8 cellular contexts compared by ENCODE assay signal in genomic region chr17:75238684-75239191, GRCh38. TPM values are rescaled to one million over a fixed set of nuclear protein-coding genes. Genes with fewer than 3 reads are reported as not detected.
DNase-seq lines count a peak whose midpoint lies in the region; ATAC-seq and TF ChIP-seq lines count a peak whose summit lies in the region.

No MANE protein-coding gene starts in this region.

- CTCF ChIA-PET in CD4-positive, alpha-beta T cell (lab: Charles Lee): interaction anchor here (0.6 to 1.9 kb wide), 3 partner anchors 10 to 125 kb away, joined by 3 to 7 read pairs (median 3); no protein-coding TSS in a partner anchor
- CTCF ChIA-PET in activated CD8-positive, alpha-beta T cell treated with anti-CD3 and anti-CD28 coated beads for 36 hours (lab: Charles Lee): interaction anchor here (0.6 to 6.6 kb wide), 14 partner anchors 10 to 174 kb away, joined by 3 to 75 read pairs (median 12); partner anchors contain the start of genes GGA3, MIF4GD, MRPS7 and NUP85

- H3K27me3 Mint-ChIP-seq in CD4-positive, alpha-beta T cell: no peaks in the 10 kb centered on the region
- peaks cover 5% of the 10 kb centered on the region for H3K27me3 Mint-ChIP-seq in HFFc6 (ENCODE audit: insufficient read depth)
- H3K27me3 Mint-ChIP-seq in activated CD8-positive, alpha-beta T cell treated with anti-CD3 and anti-CD28 coated beads for 36 hours: no peaks in the 10 kb centered on the region

- peaks cover 90% of the 10 kb centered on the region for H3K36me3 Mint-ChIP-seq in CD4-positive, alpha-beta T cell (ENCODE audit: low read depth)
- H3K36me3 Mint-ChIP-seq in HFFc6 (ENCODE audit: low read depth): peaks cover 33% of the 10 kb centered on the region
- H3K36me3 Mint-ChIP-seq in activated CD8-positive, alpha-beta T cell treated with anti-CD3 and anti-CD28 coated beads for 36 hours (ENCODE audit: low read depth): peaks cover 52% of the 10 kb centered on the region

- peak overlapping the region; percentile 12 for H3K4me3 Mint-ChIP-seq in CD4-positive, alpha-beta T cell
- no peak overlapping the region for H3K4me3 Mint-ChIP-seq in HFFc6
- no peak overlapping the region for H3K4me3 Mint-ChIP-seq in activated CD8-positive, alpha-beta T cell treated with anti-CD3 and anti-CD28 coated beads for 36 hours

- H3K27ac Mint-ChIP-seq in CD4-positive, alpha-beta T cell: peak overlapping the region; percentile 68
- H3K27ac Mint-ChIP-seq in HFFc6: no peak overlapping the region
- peak overlapping the region; percentile 76 for H3K27ac Mint-ChIP-seq in activated CD8-positive, alpha-beta T cell treated with anti-CD3 and anti-CD28 coated beads for 36 hours

- intact Hi-C loops in CD4-positive, alpha-beta T cell (cut with DNase I, micrococcal nuclease): loop anchor here (1.0 kb wide), 2 partner anchors 124 to 174 kb away; no protein-coding TSS in a partner anchor
- intact Hi-C loops in activated CD8-positive, alpha-beta T cell treated with anti-CD3 and anti-CD28 coated beads for 36 hours (cut with micrococcal nuclease): no loop called here
- intact Hi-C loops in posterior vena cava (cut with DNase I): no loop called here

- H3K36me3 ChIP-seq in effector memory CD4-positive, alpha-beta T cell (ENCODE audit: control insufficient read depth, insufficient read depth, low read length): peaks cover 79% of the 10 kb centered on the region

- POLR2A ChIA-PET in CD4-positive, alpha-beta T cell (lab: Charles Lee): interaction anchor here (0.8 to 1.0 kb wide), 2 partner anchors 22 to 24 kb away, joined by 3 read pairs; partner anchors contain the start of gene GGA3
- POLR2A ChIA-PET in activated CD8-positive, alpha-beta T cell treated with anti-CD3 and anti-CD28 coated beads for 36 hours (lab: Charles Lee): interaction anchor here (0.7 to 6.9 kb wide), 8 partner anchors 10 to 129 kb away, joined by 3 to 50 read pairs (median 6); partner anchors contain the start of genes ARMC7, GGA3, MIF4GD and MRPS7

- ATAC-seq in CD4-positive, alpha-beta T cell (ENCODE audit: poor library complexity): peak; percentile 52
- ATAC-seq in activated CD8-positive, alpha-beta T cell treated with anti-CD3 and anti-CD28 coated beads for 36 hours: peak; percentile 66

- DNase-seq in CD4-positive, alpha-beta T cell: peak; percentile 45 to 65 (median 52)
- DNase-seq in HFFc6 (peak; percentile 55), NCI-H82 (lab: John Stamatoyannopoulos, UW) (peak; percentile 83), mucosa of gallbladder (ENCODE audit: low spot score) (peak; percentile 40), substantia nigra (lab: John Stamatoyannopoulos, UW) (peak in 28 of 49 donors; percentile 7 to 76 (median 28)), posterior vena cava (ENCODE audit: low spot score) (no peak)
- peak; percentile 73 for DNase-seq in activated CD8-positive, alpha-beta T cell treated with anti-CD3 and anti-CD28 coated beads for 36 hours
- DNase-seq in effector memory CD4-positive, alpha-beta T cell: peak; percentile 19 to 46 (median 31)

- no peak overlapping the region for H3K27ac ChIP-seq in CD4-positive, alpha-beta T cell (ENCODE audit: low read depth, low read length)
- peak overlapping the region; percentile 40 for H3K27ac ChIP-seq in effector memory CD4-positive, alpha-beta T cell (ENCODE audit: insufficient read depth, low read length, poor library complexity, severe bottlenecking)
- no peak overlapping the region for H3K27ac ChIP-seq in substantia nigra (ENCODE audit: low read depth, low read length, poor library complexity, severe bottlenecking)

- H3K4me1 Mint-ChIP-seq in CD4-positive, alpha-beta T cell (ENCODE audit: low read depth): peaks cover 18% of the 10 kb centered on the region
- H3K4me1 Mint-ChIP-seq in HFFc6 (ENCODE audit: low read depth): peaks cover 16% of the 10 kb centered on the region
- H3K4me1 Mint-ChIP-seq in activated CD8-positive, alpha-beta T cell treated with anti-CD3 and anti-CD28 coated beads for 36 hours (ENCODE audit: low read depth): peaks cover 36% of the 10 kb centered on the region

- H3K4me3 ChIP-seq in effector memory CD4-positive, alpha-beta T cell (ENCODE audit: insufficient read depth, low read depth, low read length, poor library complexity, severe bottlenecking): peak overlapping the region; percentile 35

- no peaks in the 10 kb centered on the region for H3K27me3 ChIP-seq in CD4-positive, alpha-beta T cell (ENCODE audit: control insufficient read depth, insufficient read depth, low read length)
- H3K27me3 ChIP-seq in effector memory CD4-positive, alpha-beta T cell (replicated peaks; ENCODE audit: control insufficient read depth, insufficient read depth, low read length, poor library complexity, severe bottlenecking): no peaks in the 10 kb centered on the region

- peak; percentile 71 for TF ChIP-seq CTCF in CD4-positive, alpha-beta T cell (IDR thresholded peaks at IDR 0.05)
- peak; percentile 90 for TF ChIP-seq CTCF in HFFc6 (IDR thresholded peaks at IDR 0.05)
- TF ChIP-seq CTCF in activated CD8-positive, alpha-beta T cell treated with anti-CD3 and anti-CD28 coated beads for 36 hours (IDR thresholded peaks at IDR 0.05): peak; percentile 73

- H3K9me3 ChIP-seq in CD4-positive, alpha-beta T cell (ENCODE audit: control insufficient read depth, low read length): no peaks in the 10 kb centered on the region
- no peaks in the 10 kb centered on the region for H3K9me3 ChIP-seq in effector memory CD4-positive, alpha-beta T cell (ENCODE audit: control insufficient read depth, low read length)

- no peaks in the 10 kb centered on the region for H3K9me3 Mint-ChIP-seq in CD4-positive, alpha-beta T cell
- H3K9me3 Mint-ChIP-seq in HFFc6: no peaks in the 10 kb centered on the region
- H3K9me3 Mint-ChIP-seq in activated CD8-positive, alpha-beta T cell treated with anti-CD3 and anti-CD28 coated beads for 36 hours: no peaks in the 10 kb centered on the region

- peaks cover 33% of the 10 kb centered on the region for H3K4me1 ChIP-seq in effector memory CD4-positive, alpha-beta T cell (ENCODE audit: control insufficient read depth, insufficient read depth, low read length, poor library complexity, severe bottlenecking)

RNA-seq across cellular contexts. Expression of gene GGA3, which starts 22.7 kb away (rescaled TPM):
- total RNA-seq in CD4-positive, alpha-beta T cell: 10 to 100 TPM; 88.8 to 96.5 TPM
- 10 to 100 TPM; 23.2 to 26.5 (median 24.2) TPM for total RNA-seq in HFFc6 (2021; fragmentation: NEBNext Ultra II Directional; extraction: Animal tissue kit (Norgen Biotek cat#: 25700))
- 10 to 100 TPM; 65.5 to 65.8 TPM for total RNA-seq in activated CD8-positive, alpha-beta T cell treated with anti-CD3 and anti-CD28 coated beads for 36 hours
- 44.5 TPM for total RNA-seq in mucosa of gallbladder
- 10 to 100 TPM; 28.0 to 32.4 TPM for total RNA-seq in posterior vena cava

RNA-seq across cellular contexts. Expression of gene MRPS7, which starts 22.9 kb away (rescaled TPM):
- total RNA-seq in CD4-positive, alpha-beta T cell: 10 to 100 TPM; 33.2 to 35.2 TPM
- total RNA-seq in HFFc6 (2021; fragmentation: NEBNext Ultra II Directional; extraction: Animal tissue kit (Norgen Biotek cat#: 25700)): 10 to 100 TPM; 58.2 to 64.7 (median 60.2) TPM
- total RNA-seq in activated CD8-positive, alpha-beta T cell treated with anti-CD3 and anti-CD28 coated beads for 36 hours: 10 to 100 TPM; 76.3 to 80.0 TPM
- total RNA-seq in mucosa of gallbladder: 55.1 TPM
- total RNA-seq in posterior vena cava: 10 to 100 TPM; 25.0 to 30.9 TPM

RNA-seq across cellular contexts. Expression of gene MIF4GD, which starts 32.3 kb away (rescaled TPM):
- 10 to 100 TPM; 29.4 to 32.4 TPM for total RNA-seq in CD4-positive, alpha-beta T cell
- total RNA-seq in HFFc6 (2021; fragmentation: NEBNext Ultra II Directional; extraction: Animal tissue kit (Norgen Biotek cat#: 25700)): 10 to 100 TPM in 3 of 6 experiments, 1 to 10 TPM in 3; 8.8 to 10.8 (median 10.0) TPM
- total RNA-seq in activated CD8-positive, alpha-beta T cell treated with anti-CD3 and anti-CD28 coated beads for 36 hours: 10 to 100 TPM; 42.4 to 43.8 TPM
- total RNA-seq in mucosa of gallbladder (25.5 TPM), posterior vena cava (10 to 100 TPM; 25.2 to 27.3 TPM)

RNA-seq across cellular contexts. Expression of gene NUP85, which starts 33.3 kb away (rescaled TPM):
- 10 to 100 TPM; 84.7 to 89.2 TPM for total RNA-seq in CD4-positive, alpha-beta T cell
- total RNA-seq in HFFc6 (2021; fragmentation: NEBNext Ultra II Directional; extraction: Animal tissue kit (Norgen Biotek cat#: 25700)): 10 to 100 TPM; 38.0 to 47.8 (median 43.1) TPM
- total RNA-seq in activated CD8-positive, alpha-beta T cell treated with anti-CD3 and anti-CD28 coated beads for 36 hours: 100 to 1,000 TPM; 108 to 116 TPM
- 47.3 TPM for total RNA-seq in mucosa of gallbladder
- 10 to 100 TPM; 49.6 to 50.9 TPM for total RNA-seq in posterior vena cava

RNA-seq across cellular contexts. Expression of gene SLC25A19, which starts 50.5 kb away (rescaled TPM):
- 10 to 100 TPM; 11.1 to 12.0 TPM for total RNA-seq in CD4-positive, alpha-beta T cell
- total RNA-seq in HFFc6 (2021; fragmentation: NEBNext Ultra II Directional; extraction: Animal tissue kit (Norgen Biotek cat#: 25700)): 10 to 100 TPM in 1 of 6 experiments, 1 to 10 TPM in 5; 5.7 to 14.6 (median 7.1) TPM
- 10 to 100 TPM; 55.1 to 55.2 TPM for total RNA-seq in activated CD8-positive, alpha-beta T cell treated with anti-CD3 and anti-CD28 coated beads for 36 hours
- total RNA-seq in mucosa of gallbladder: 17.0 TPM
- 10 to 100 TPM in 1 of 2 donors, 1 to 10 TPM in 1; 9.9 to 14.6 TPM for total RNA-seq in posterior vena cava

Comparison
In these comparisons a context has a peak if more than half of its experiments do, and no peak if none do; other contexts are left out.
1. intact Hi-C loops: an anchor here in CD4-positive, alpha-beta T cell (1.0 kb wide); none called in activated CD8-positive, alpha-beta T cell treated with anti-CD3 and anti-CD28 coated beads for 36 hours and posterior vena cava.